ENCODE assay signal across 2 cellular contexts in the genomic region with DNA sequence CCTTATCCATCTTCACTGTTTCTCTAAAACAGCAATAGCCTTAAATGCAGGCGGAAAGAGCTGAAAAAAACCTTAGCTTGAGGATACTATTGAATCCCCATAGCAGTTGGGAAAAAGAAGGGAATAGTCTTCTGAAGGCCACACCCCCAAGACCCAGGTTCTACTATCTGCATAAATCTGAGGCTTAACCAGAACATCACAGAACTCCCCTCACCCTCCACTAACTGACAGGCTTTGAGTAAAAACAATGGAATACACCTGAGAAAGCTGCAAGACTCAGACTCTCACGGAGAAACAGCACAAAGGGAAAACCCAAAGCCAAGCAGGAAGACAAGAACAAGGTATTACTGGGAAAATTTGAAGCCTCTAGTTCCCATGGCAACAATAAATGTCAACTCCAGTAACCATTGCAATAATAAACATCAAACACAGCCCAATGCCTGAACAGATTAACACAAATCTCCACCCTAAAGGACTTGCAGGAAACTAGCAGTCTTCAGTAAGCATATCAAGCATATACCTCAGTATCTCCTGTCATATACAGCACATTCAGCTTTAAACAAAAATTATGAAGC.
TF ChIP-seq lines count a peak whose summit lies in the region.

No MANE protein-coding gene starts in this region.

TF ChIP-seq in IMR-90, 13 proteins besides CTCF, POLR2A, EP300 and RAD21:
- TF ChIP-seq RFX5 (IDR thresholded peaks at IDR 0.05; ENCODE audit: low read depth, low read length) (no peak), MAFK (IDR thresholded peaks at IDR 0.05; ENCODE audit: low read depth, low read length) (no peak), RCOR1 (IDR thresholded peaks at IDR 0.05; ENCODE audit: insufficient replicate concordance, low read length) (no peak), NFE2L2 (IDR thresholded peaks at IDR 0.05; ENCODE audit: low read depth, low read length) (no peak), CEBPB (IDR thresholded peaks at IDR 0.05; ENCODE audit: low read depth, low read length) (no peak), CHD1 (IDR thresholded peaks at IDR 0.05; ENCODE audit: low read depth, low read length) (no peak), SMC3 (IDR thresholded peaks at IDR 0.05; ENCODE audit: low read depth, low read length) (no peak), MXI1 (IDR thresholded peaks at IDR 0.05; ENCODE audit: borderline replicate concordance, low read depth, low read length) (no peak), BHLHE40 (IDR thresholded peaks at IDR 0.05; ENCODE audit: low read depth, low read length) (no peak), FOS (IDR thresholded peaks at IDR 0.05; ENCODE audit: low read depth, low read length) (no peak)
- TF ChIP-seq, protein P1, sequence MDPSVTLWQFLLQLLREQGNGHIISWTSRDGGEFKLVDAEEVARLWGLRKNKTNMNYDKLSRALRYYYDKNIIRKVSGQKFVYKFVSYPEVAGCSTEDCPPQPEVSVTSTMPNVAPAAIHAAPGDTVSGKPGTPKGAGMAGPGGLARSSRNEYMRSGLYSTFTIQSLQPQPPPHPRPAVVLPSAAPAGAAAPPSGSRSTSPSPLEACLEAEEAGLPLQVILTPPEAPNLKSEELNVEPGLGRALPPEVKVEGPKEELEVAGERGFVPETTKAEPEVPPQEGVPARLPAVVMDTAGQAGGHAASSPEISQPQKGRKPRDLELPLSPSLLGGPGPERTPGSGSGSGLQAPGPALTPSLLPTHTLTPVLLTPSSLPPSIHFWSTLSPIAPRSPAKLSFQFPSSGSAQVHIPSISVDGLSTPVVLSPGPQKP (IDR thresholded peaks at IDR 0.05; ENCODE audit: borderline replicate concordance, low read depth, low read length): no peak
- TF ChIP-seq, protein P2, sequence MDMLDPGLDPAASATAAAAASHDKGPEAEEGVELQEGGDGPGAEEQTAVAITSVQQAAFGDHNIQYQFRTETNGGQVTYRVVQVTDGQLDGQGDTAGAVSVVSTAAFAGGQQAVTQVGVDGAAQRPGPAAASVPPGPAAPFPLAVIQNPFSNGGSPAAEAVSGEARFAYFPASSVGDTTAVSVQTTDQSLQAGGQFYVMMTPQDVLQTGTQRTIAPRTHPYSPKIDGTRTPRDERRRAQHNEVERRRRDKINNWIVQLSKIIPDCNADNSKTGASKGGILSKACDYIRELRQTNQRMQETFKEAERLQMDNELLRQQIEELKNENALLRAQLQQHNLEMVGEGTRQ (IDR thresholded peaks at IDR 0.05; ENCODE audit: low read depth, low read length): no peak

TF ChIP-seq in H1, 55 proteins besides CTCF, POLR2A, EP300 and RAD21:
- no peak for TF ChIP-seq HDAC6 (IDR thresholded peaks at IDR 0.05; ENCODE audit: low read depth, low read length)
- TF ChIP-seq TAF7 (optimal IDR thresholded peaks at IDR 0.05; ENCODE audit: borderline replicate concordance, low read depth, low read length): no peak
- no peak for TF ChIP-seq EGR1 (IDR thresholded peaks at IDR 0.05; ENCODE audit: borderline replicate concordance, low read depth, low read length)
